ENCODE assay signal across 1 cellular context in the genomic region with DNA sequence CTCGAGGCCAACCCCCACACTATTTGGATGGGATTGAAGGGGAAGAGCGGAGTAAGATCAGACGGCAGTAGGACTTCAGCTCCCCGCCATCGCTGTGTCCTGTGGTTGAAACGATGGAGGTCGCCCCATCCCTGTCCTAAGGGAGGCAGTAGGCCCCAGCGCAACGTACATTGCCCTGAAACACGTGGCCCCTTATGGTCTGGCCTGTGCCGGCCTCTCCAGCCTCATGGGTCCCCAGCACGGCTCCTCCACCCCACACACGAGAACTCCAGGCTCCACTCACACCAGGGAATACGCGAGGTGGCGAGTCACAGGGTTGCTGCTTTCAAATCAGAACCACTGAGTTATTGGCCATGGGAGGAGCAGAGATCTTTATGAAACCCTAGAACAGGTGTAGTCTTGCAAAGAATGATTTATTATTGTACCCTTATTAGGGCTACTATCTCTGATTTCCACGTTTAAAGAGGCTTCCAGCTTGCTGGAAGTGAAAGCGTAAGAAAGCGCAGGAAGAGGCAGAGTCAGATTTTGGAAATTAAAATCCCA.
TF ChIP-seq lines count a peak whose summit lies in the region.

No MANE protein-coding gene starts in this region.

TF ChIP-seq in HepG2, 621 proteins besides CTCF, POLR2A, EP300 and RAD21 (continued from another document and continues in another):
- TF ChIP-seq, protein P1, sequence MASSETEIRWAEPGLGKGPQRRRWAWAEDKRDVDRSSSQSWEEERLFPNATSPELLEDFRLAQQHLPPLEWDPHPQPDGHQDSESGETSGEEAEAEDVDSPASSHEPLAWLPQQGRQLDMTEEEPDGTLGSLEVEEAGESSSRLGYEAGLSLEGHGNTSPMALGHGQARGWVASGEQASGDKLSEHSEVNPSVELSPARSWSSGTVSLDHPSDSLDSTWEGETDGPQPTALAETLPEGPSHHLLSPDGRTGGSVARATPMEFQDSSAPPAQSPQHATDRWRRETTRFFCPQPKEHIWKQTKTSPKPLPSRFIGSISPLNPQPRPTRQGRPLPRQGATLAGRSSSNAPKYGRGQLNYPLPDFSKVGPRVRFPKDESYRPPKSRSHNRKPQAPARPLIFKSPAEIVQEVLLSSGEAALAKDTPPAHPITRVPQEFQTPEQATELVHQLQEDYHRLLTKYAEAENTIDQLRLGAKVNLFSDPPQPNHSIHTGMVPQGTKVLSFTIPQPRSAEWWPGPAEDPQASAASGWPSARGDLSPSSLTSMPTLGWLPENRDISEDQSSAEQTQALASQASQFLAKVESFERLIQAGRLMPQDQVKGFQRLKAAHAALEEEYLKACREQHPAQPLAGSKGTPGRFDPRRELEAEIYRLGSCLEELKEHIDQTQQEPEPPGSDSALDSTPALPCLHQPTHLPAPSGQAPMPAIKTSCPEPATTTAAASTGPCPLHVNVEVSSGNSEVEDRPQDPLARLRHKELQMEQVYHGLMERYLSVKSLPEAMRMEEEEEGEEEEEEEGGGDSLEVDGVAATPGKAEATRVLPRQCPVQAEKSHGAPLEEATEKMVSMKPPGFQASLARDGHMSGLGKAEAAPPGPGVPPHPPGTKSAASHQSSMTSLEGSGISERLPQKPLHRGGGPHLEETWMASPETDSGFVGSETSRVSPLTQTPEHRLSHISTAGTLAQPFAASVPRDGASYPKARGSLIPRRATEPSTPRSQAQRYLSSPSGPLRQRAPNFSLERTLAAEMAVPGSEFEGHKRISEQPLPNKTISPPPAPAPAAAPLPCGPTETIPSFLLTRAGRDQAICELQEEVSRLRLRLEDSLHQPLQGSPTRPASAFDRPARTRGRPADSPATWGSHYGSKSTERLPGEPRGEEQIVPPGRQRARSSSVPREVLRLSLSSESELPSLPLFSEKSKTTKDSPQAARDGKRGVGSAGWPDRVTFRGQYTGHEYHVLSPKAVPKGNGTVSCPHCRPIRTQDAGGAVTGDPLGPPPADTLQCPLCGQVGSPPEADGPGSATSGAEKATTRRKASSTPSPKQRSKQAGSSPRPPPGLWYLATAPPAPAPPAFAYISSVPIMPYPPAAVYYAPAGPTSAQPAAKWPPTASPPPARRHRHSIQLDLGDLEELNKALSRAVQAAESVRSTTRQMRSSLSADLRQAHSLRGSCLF (CRISPR knock-in tag; IDR thresholded peaks at IDR 0.05; ENCODE audit: borderline replicate concordance): peak; percentile 71; the same call in 1 of the 2 replicates
- TF ChIP-seq SNAI1 (CRISPR knock-in tag; IDR thresholded peaks at IDR 0.05; ENCODE audit: borderline replicate concordance) (no peak), ZNF33A (CRISPR knock-in tag; IDR thresholded peaks at IDR 0.05; ENCODE audit: borderline replicate concordance) (no peak), ZNF337 (CRISPR knock-in tag; IDR thresholded peaks at IDR 0.05; ENCODE audit: borderline replicate concordance, low read depth) (no peak; the same call in 1 of the 2 replicates), FLYWCH1 (CRISPR knock-in tag; IDR thresholded peaks at IDR 0.05) (no peak; the same call in 1 of the 2 replicates), SALL2 (CRISPR knock-in tag; IDR thresholded peaks at IDR 0.05) (peak; percentile 27; the same call in 1 of the 2 replicates), IRX3 (CRISPR knock-in tag; IDR thresholded peaks at IDR 0.05; ENCODE audit: borderline replicate concordance, low read depth) (peak; percentile 83; the same call in 1 of the 2 replicates), NR3C1 (CRISPR knock-in tag; IDR thresholded peaks at IDR 0.05) (no peak), ZNF10 (CRISPR knock-in tag; IDR thresholded peaks at IDR 0.05; ENCODE audit: borderline replicate concordance, low read depth) (no peak), ZC3H13 (CRISPR knock-in tag; IDR thresholded peaks at IDR 0.05) (0 out of 2 replicates have a peak, but pooled peaks have one; percentile 17), CCDC6 (CRISPR knock-in tag; IDR thresholded peaks at IDR 0.05) (0 out of 2 replicates have a peak, but pooled peaks have one; percentile 14), ZMYM4 (CRISPR knock-in tag; IDR thresholded peaks at IDR 0.05) (peak; percentile 82; the same call in 1 of the 2 replicates), RBAK (CRISPR knock-in tag; IDR thresholded peaks at IDR 0.05) (0 out of 2 replicates have a peak, but pooled peaks have one; percentile 63), DPF2 (CRISPR knock-in tag; IDR thresholded peaks at IDR 0.05; ENCODE audit: borderline replicate concordance, low read depth) (no peak), SMC3 (IDR thresholded peaks at IDR 0.05; ENCODE audit: low read length) (no peak), GATAD2A (CRISPR knock-in tag; IDR thresholded peaks at IDR 0.05) (peak; percentile 56), ZNF335 (CRISPR knock-in tag; IDR thresholded peaks at IDR 0.05) (no peak), KDM1A (CRISPR knock-in tag; IDR thresholded peaks at IDR 0.05) (0 out of 2 replicates have a peak, but pooled peaks have one; percentile 48), ZFP82 (CRISPR knock-in tag; IDR thresholded peaks at IDR 0.05; ENCODE audit: borderline replicate concordance) (no peak), NBN (conservative IDR thresholded peaks at IDR 0.05) (no peak), ZNF558 (CRISPR knock-in tag; IDR thresholded peaks at IDR 0.05; ENCODE audit: borderline replicate concordance) (peak; percentile 36; the same call in 1 of the 2 replicates), ZMYM3 (CRISPR knock-in tag; IDR thresholded peaks at IDR 0.05) (peak; percentile 65; the same call in 1 of the 2 replicates), BRD4 (CRISPR knock-in tag; IDR thresholded peaks at IDR 0.05) (peak; percentile 94; the same call in 1 of the 2 replicates)
- TF ChIP-seq, protein P2, sequence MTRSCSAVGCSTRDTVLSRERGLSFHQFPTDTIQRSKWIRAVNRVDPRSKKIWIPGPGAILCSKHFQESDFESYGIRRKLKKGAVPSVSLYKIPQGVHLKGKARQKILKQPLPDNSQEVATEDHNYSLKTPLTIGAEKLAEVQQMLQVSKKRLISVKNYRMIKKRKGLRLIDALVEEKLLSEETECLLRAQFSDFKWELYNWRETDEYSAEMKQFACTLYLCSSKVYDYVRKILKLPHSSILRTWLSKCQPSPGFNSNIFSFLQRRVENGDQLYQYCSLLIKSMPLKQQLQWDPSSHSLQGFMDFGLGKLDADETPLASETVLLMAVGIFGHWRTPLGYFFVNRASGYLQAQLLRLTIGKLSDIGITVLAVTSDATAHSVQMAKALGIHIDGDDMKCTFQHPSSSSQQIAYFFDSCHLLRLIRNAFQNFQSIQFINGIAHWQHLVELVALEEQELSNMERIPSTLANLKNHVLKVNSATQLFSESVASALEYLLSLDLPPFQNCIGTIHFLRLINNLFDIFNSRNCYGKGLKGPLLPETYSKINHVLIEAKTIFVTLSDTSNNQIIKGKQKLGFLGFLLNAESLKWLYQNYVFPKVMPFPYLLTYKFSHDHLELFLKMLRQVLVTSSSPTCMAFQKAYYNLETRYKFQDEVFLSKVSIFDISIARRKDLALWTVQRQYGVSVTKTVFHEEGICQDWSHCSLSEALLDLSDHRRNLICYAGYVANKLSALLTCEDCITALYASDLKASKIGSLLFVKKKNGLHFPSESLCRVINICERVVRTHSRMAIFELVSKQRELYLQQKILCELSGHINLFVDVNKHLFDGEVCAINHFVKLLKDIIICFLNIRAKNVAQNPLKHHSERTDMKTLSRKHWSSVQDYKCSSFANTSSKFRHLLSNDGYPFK (CRISPR knock-in tag; IDR thresholded peaks at IDR 0.05; ENCODE audit: borderline replicate concordance): no peak
- TF ChIP-seq, protein P3, sequence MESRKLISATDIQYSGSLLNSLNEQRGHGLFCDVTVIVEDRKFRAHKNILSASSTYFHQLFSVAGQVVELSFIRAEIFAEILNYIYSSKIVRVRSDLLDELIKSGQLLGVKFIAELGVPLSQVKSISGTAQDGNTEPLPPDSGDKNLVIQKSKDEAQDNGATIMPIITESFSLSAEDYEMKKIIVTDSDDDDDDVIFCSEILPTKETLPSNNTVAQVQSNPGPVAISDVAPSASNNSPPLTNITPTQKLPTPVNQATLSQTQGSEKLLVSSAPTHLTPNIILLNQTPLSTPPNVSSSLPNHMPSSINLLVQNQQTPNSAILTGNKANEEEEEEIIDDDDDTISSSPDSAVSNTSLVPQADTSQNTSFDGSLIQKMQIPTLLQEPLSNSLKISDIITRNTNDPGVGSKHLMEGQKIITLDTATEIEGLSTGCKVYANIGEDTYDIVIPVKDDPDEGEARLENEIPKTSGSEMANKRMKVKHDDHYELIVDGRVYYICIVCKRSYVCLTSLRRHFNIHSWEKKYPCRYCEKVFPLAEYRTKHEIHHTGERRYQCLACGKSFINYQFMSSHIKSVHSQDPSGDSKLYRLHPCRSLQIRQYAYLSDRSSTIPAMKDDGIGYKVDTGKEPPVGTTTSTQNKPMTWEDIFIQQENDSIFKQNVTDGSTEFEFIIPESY (CRISPR knock-in tag; IDR thresholded peaks at IDR 0.05): peak; percentile 92
- TF ChIP-seq, protein P4, sequence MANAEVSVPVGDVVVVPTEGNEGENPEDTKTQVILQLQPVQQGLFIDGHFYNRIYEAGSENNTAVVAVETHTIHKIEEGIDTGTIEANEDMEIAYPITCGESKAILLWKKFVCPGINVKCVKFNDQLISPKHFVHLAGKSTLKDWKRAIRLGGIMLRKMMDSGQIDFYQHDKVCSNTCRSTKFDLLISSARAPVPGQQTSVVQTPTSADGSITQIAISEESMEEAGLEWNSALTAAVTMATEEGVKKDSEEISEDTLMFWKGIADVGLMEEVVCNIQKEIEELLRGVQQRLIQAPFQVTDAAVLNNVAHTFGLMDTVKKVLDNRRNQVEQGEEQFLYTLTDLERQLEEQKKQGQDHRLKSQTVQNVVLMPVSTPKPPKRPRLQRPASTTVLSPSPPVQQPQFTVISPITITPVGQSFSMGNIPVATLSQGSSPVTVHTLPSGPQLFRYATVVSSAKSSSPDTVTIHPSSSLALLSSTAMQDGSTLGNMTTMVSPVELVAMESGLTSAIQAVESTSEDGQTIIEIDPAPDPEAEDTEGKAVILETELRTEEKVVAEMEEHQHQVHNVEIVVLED (CRISPR knock-in tag; IDR thresholded peaks at IDR 0.05; ENCODE audit: borderline replicate concordance): no peak; the same call in 1 of the 2 replicates
- TF ChIP-seq, protein P5, sequence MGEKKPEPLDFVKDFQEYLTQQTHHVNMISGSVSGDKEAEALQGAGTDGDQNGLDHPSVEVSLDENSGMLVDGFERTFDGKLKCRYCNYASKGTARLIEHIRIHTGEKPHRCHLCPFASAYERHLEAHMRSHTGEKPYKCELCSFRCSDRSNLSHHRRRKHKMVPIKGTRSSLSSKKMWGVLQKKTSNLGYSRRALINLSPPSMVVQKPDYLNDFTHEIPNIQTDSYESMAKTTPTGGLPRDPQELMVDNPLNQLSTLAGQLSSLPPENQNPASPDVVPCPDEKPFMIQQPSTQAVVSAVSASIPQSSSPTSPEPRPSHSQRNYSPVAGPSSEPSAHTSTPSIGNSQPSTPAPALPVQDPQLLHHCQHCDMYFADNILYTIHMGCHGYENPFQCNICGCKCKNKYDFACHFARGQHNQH (CRISPR knock-in tag; IDR thresholded peaks at IDR 0.05): peak; percentile 40; the same call in 1 of the 2 replicates
- TF ChIP-seq, protein P6, sequence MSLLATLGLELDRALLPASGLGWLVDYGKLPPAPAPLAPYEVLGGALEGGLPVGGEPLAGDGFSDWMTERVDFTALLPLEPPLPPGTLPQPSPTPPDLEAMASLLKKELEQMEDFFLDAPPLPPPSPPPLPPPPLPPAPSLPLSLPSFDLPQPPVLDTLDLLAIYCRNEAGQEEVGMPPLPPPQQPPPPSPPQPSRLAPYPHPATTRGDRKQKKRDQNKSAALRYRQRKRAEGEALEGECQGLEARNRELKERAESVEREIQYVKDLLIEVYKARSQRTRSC (CRISPR knock-in tag; IDR thresholded peaks at IDR 0.05; ENCODE audit: low read depth): no peak; the same call in 1 of the 2 replicates
- TF ChIP-seq, protein P7, sequence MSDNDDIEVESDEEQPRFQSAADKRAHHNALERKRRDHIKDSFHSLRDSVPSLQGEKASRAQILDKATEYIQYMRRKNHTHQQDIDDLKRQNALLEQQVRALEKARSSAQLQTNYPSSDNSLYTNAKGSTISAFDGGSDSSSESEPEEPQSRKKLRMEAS (IDR thresholded peaks at IDR 0.05): peak; percentile 99
- TF ChIP-seq, protein P8, sequence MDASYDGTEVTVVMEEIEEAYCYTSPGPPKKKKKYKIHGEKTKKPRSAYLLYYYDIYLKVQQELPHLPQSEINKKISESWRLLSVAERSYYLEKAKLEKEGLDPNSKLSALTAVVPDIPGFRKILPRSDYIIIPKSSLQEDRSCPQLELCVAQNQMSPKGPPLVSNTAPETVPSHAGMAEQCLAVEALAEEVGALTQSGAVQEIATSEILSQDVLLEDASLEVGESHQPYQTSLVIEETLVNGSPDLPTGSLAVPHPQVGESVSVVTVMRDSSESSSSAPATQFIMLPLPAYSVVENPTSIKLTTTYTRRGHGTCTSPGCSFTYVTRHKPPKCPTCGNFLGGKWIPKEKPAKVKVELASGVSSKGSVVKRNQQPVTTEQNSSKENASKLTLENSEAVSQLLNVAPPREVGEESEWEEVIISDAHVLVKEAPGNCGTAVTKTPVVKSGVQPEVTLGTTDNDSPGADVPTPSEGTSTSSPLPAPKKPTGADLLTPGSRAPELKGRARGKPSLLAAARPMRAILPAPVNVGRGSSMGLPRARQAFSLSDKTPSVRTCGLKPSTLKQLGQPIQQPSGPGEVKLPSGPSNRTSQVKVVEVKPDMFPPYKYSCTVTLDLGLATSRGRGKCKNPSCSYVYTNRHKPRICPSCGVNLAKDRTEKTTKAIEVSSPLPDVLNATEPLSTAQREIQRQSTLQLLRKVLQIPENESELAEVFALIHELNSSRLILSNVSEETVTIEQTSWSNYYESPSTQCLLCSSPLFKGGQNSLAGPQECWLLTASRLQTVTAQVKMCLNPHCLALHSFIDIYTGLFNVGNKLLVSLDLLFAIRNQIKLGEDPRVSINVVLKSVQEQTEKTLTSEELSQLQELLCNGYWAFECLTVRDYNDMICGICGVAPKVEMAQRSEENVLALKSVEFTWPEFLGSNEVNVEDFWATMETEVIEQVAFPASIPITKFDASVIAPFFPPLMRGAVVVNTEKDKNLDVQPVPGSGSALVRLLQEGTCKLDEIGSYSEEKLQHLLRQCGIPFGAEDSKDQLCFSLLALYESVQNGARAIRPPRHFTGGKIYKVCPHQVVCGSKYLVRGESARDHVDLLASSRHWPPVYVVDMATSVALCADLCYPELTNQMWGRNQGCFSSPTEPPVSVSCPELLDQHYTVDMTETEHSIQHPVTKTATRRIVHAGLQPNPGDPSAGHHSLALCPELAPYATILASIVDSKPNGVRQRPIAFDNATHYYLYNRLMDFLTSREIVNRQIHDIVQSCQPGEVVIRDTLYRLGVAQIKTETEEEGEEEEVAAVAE (CRISPR knock-in tag; IDR thresholded peaks at IDR 0.05; ENCODE audit: borderline replicate concordance): peak; percentile 5; the same call in 1 of the 2 replicates
- TF ChIP-seq, protein P9, sequence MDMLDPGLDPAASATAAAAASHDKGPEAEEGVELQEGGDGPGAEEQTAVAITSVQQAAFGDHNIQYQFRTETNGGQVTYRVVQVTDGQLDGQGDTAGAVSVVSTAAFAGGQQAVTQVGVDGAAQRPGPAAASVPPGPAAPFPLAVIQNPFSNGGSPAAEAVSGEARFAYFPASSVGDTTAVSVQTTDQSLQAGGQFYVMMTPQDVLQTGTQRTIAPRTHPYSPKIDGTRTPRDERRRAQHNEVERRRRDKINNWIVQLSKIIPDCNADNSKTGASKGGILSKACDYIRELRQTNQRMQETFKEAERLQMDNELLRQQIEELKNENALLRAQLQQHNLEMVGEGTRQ (IDR thresholded peaks at IDR 0.05; ENCODE audit: low read depth, low read length): no peak
- TF ChIP-seq, protein P9 (CRISPR knock-in tag; IDR thresholded peaks at IDR 0.05; ENCODE audit: borderline replicate concordance): peak; percentile 68
